8 cellular contexts compared by ENCODE assay signal in genomic region chr19:17996826-17997316, GRCh38. TPM values are rescaled to one million over a fixed set of nuclear protein-coding genes. Genes with fewer than 3 reads are reported as not detected.
A peak's percentile ranks its signal among the peaks of the same experiment; 100 is the strongest.
DNase-seq lines count a peak whose midpoint lies in the region; ATAC-seq, FAIRE-seq and TF ChIP-seq lines count a peak whose summit lies in the region.

No MANE protein-coding gene starts in this region.

- POLR2A ChIA-PET in HepG2 (lab: Yijun Ruan, JAX), result interaction anchor here (1.8 kb wide), 1 partner anchor 137 kb away, joined by 8 read pairs; the partner anchor contains the start of gene RPL18A

- CTCF ChIA-PET in HepG2 (lab: Yijun Ruan, JAX; ENCODE audit: low intra/inter-chr PET ratio, low total read pairs), result interaction anchor here (0.9 to 6.1 kb wide), 4 partner anchors 50 to 127 kb away, joined by 3 to 91 read pairs (median 16); partner anchors contain the start of gene CCDC124

- TF ChIP-seq CTCF in HFF-Myc (IDR thresholded peaks at IDR 0.05; ENCODE audit: low read depth, low read length, missing control alignments) (peak; percentile 88), HepG2 (CRISPR knock-in tag; IDR thresholded peaks at IDR 0.05) (peak; percentile 99)

- no peak overlapping the region for H3K27ac ChIP-seq in HepG2 (ENCODE audit: extremely low read length, insufficient read depth, low read length)

- peak overlapping the region; percentile 83 for H3K4me2 ChIP-seq in HepG2 (ENCODE audit: low read depth, low read length)

- H4K20me1 ChIP-seq in HepG2 (ENCODE audit: insufficient read depth, low read length), result no peaks in the 10 kb centered on the region

- intact Hi-C loops in HepG2 (cut with micrococcal nuclease; ENCODE audit: unreplicated experiment), result loop anchor here (1.0 to 5.0 kb wide), 2 partner anchors 59 to 125 kb away; partner anchors contain the start of gene SLC5A5

- no peaks in the 10 kb centered on the region for H3K9me3 ChIP-seq in HepG2 (ENCODE audit: low read length)

- TF ChIP-seq RAD21 in HepG2 (CRISPR knock-in tag; IDR thresholded peaks at IDR 0.05), result peak; percentile 96

- 17% methylated on average over 2 of the region's 15 CpGs for WGBS in HepG2 (ENCODE audit: low lambda C conversion rate)

- BruUV-seq in HepG2 (replicated peaks; lab: Mats Ljungman, UMichigan), result no TSS peak

- no peak overlapping the region for H2AFZ ChIP-seq in HepG2 (ENCODE audit: low read length)

- no peaks in the 10 kb centered on the region for H3K36me3 ChIP-seq in HepG2 (replicated peaks in 1 of 2; ENCODE audit: control insufficient read depth in 1 of 2, insufficient read depth in 2 of 2, low read length in 2 of 2)

- peak overlapping the region; percentile 44; the same call in 1 of the 2 replicates for H3K9ac ChIP-seq in HepG2 (ENCODE audit: insufficient read depth, low read depth, low read length)

- TF ChIP-seq EP300 in HepG2 (IDR thresholded peaks at IDR 0.05; ENCODE audit: low read depth in 2 of 2, low read length in 2 of 2) (no peak), HepG2 (CRISPR knock-in tag; IDR thresholded peaks at IDR 0.05; ENCODE audit: borderline replicate concordance) (no peak)

- no peak overlapping the region for H3K4me3 ChIP-seq in HFF-Myc (replicated peaks; ENCODE audit: low read depth, low read length)
- peak overlapping the region in 1 of 3 experiments; percentile 67; a peak in 1 of 6 replicates for H3K4me3 ChIP-seq in HepG2 (replicated peaks in 1 of 3; ENCODE audit: insufficient read depth in 1 of 3, low read depth in 2 of 3, low read length in 3 of 3)

- H3K27me3 ChIP-seq in HepG2 (ENCODE audit: control insufficient read depth in 1 of 2, insufficient read depth in 2 of 2, low read length in 2 of 2), result peaks cover 0 to 5% of the 10 kb centered on the region in 2 experiments; a peak in 1 of 5 replicates

- no peak for TF ChIP-seq POLR2A in HepG2 (IDR thresholded peaks at IDR 0.05; ENCODE audit: insufficient read depth in 1 of 2, low read depth in 2 of 2, low read length in 2 of 2)

- H3K4me1 ChIP-seq in HepG2 (ENCODE audit: insufficient read depth, low read length), result peaks cover 25% of the 10 kb centered on the region

- no peaks in the 10 kb centered on the region for H3K79me2 ChIP-seq in HepG2 (ENCODE audit: insufficient read depth, low read length)

- DNase-seq in CMK (ENCODE audit: low read depth) (peak; percentile 57), HFF-Myc (ENCODE audit: extremely low read depth, low read depth) (no peak), NCI-H460 (ENCODE audit: extremely low read depth, low read depth) (peak; percentile 81), cerebellum (ENCODE audit: low spot score) (peak; percentile 88), HepG2 (ENCODE audit: low spot score) (peak; percentile 59)
- peak; percentile 90 for DNase-seq in activated CD4-positive, alpha-beta T cell treated with anti-CD3 and anti-CD28 coated beads for 48 hours
- DNase-seq in stimulated activated CD4-positive, alpha-beta T cell treated with anti-CD3 and anti-CD28 coated beads, TNF-alpha, amount 100 ng/mL, for 24 hours (ENCODE audit: low read depth in 3 of 3), result peak; percentile 78 to 85 (median 81)

- in situ Hi-C loops in HepG2 (cut with HindIII; ENCODE audit: extremely low pct_ligation_motif_present, low pct_unique_long_range_greater_than_20kb), result no loop called here

- ATAC-seq in HepG2, result peak; percentile 86
- no peak for ATAC-seq in GM21717 (IDR thresholded peaks at IDR 0.05; ENCODE audit: unreplicated experiment)

- peak; percentile 56 for FAIRE-seq in HepG2 (lab: Jason Lieb, UNC)

TF ChIP-seq in HepG2, 621 proteins besides CTCF, POLR2A, EP300 and RAD21 (continues in another document):
- no peak for TF ChIP-seq BRF2 (CRISPR knock-in tag; IDR thresholded peaks at IDR 0.05)

RNA-seq across cellular contexts. Expression of gene ARRDC2, which starts 11.1 kb away (rescaled TPM):
- 94.3 and 95.4 TPM in 2 replicates for total RNA-seq in NCI-H460 (2014; rRNA removed; shearing (Covaris generic))
- 242 and 289 TPM in 2 replicates for polyA plus RNA-seq in NCI-H460 (2014; cell fraction: nucleus; rRNA removed)
- total RNA-seq in cerebellum (5.6 TPM), HepG2 (2016; rRNA removed; fragmentation: Illumina TruSeq; extraction: Trizol) (1.7 and 2.1 TPM in 2 replicates)
- 0.51 and 0.71 TPM in 2 replicates for total RNA-seq in HepG2 (2016; cell fraction: cytosol; rRNA removed; fragmentation: Illumina TruSeq; extraction: Trizol; ENCODE audit: low read depth)
- 1.5 and 2.6 TPM in 2 replicates for total RNA-seq in HepG2 (2016; cell fraction: insoluble cytoplasmic fraction; rRNA removed; fragmentation: Illumina TruSeq; extraction: Trizol)
- total RNA-seq in HepG2 (2016; cell fraction: membrane; rRNA removed; fragmentation: Illumina TruSeq; extraction: Trizol), result 1.7 TPM in 2 replicates
- total RNA-seq in HepG2 (2016; cell fraction: nucleus; rRNA removed; fragmentation: Illumina TruSeq; extraction: Trizol), result 1.2 and 1.4 TPM in 2 replicates
- 3.4 and 4.3 TPM in 2 replicates for polyA plus RNA-seq in HepG2 (2011; rRNA removed)
- polyA plus RNA-seq in HepG2 (2011; cell fraction: cytosol; rRNA removed), result 3.1 and 3.7 TPM in 2 replicates
- polyA plus RNA-seq in HepG2 (2011; cell fraction: nucleus; rRNA removed), result 10.9 and 11.3 TPM in 2 replicates
- 2.3 and 4.0 TPM in 2 replicates for polyA plus RNA-seq in HepG2 (2012)
- polyA plus RNA-seq in HepG2 (2016; cell fraction: cytosol; fragmentation: Illumina TruSeq; extraction: Trizol; ENCODE audit: low read depth), result 0.66 and 0.83 TPM in 2 replicates
- 2.1 and 2.3 TPM in 2 replicates for polyA plus RNA-seq in HepG2 (2016; cell fraction: insoluble cytoplasmic fraction; fragmentation: Illumina TruSeq; extraction: Trizol; ENCODE audit: low read depth)
- 1.2 and 1.6 TPM in 2 replicates for polyA plus RNA-seq in HepG2 (2016; cell fraction: membrane; fragmentation: Illumina TruSeq; extraction: Trizol; ENCODE audit: low read depth)
- polyA plus RNA-seq in HepG2 (2016; cell fraction: nucleus; fragmentation: Illumina TruSeq; extraction: Trizol; ENCODE audit: insufficient read depth, low read depth), result 3.6 and 6.3 TPM in 2 replicates
- polyA minus RNA-seq in HepG2 (2011; rRNA and poly(A)+ RNA removed; ENCODE audit: low replicate concordance), result 4.7 and 13.8 TPM in 2 replicates
- polyA minus RNA-seq in HepG2 (2011; cell fraction: cytosol; rRNA and poly(A)+ RNA removed), result 1.2 and 2.5 TPM in 2 replicates
- 1.4 and 2.7 TPM in 2 replicates for polyA minus RNA-seq in HepG2 (2011; cell fraction: nucleus; rRNA and poly(A)+ RNA removed)

RNA-seq across cellular contexts. Expression of gene KCNN1, which starts 30.0 kb away (rescaled TPM):
- total RNA-seq in NCI-H460 (2014; rRNA removed; shearing (Covaris generic)), result 0.10 TPM in 1 of 2 replicates, not detected in the other
- polyA plus RNA-seq in NCI-H460 (2014; cell fraction: nucleus; rRNA removed), result 0.13 TPM in 1 of 2 replicates, not detected in the other
- total RNA-seq in cerebellum (10.9 TPM), HepG2 (2016; rRNA removed; fragmentation: Illumina TruSeq; extraction: Trizol) (0.04 TPM in 1 of 2 replicates, not detected in the other)
- not detected in 2 replicates for total RNA-seq in HepG2 (2016; cell fraction: cytosol; rRNA removed; fragmentation: Illumina TruSeq; extraction: Trizol; ENCODE audit: low read depth)
- total RNA-seq in HepG2 (2016; cell fraction: insoluble cytoplasmic fraction; rRNA removed; fragmentation: Illumina TruSeq; extraction: Trizol), result 0.09 TPM in 1 of 2 replicates, not detected in the other
- not detected in 2 replicates for total RNA-seq in HepG2 (2016; cell fraction: membrane; rRNA removed; fragmentation: Illumina TruSeq; extraction: Trizol)
- not detected in 2 replicates for total RNA-seq in HepG2 (2016; cell fraction: nucleus; rRNA removed; fragmentation: Illumina TruSeq; extraction: Trizol)
- polyA plus RNA-seq in HepG2 (2011; rRNA removed), result not detected in 2 replicates
- polyA plus RNA-seq in HepG2 (2011; cell fraction: cytosol; rRNA removed), result 0.05 TPM in 1 of 2 replicates, not detected in the other
- 0.14 TPM in 1 of 2 replicates, not detected in the other for polyA plus RNA-seq in HepG2 (2011; cell fraction: nucleus; rRNA removed)
- not detected in 2 replicates for polyA plus RNA-seq in HepG2 (2012)
- polyA plus RNA-seq in HepG2 (2016; cell fraction: cytosol; fragmentation: Illumina TruSeq; extraction: Trizol; ENCODE audit: low read depth), result not detected in 2 replicates
- polyA plus RNA-seq in HepG2 (2016; cell fraction: insoluble cytoplasmic fraction; fragmentation: Illumina TruSeq; extraction: Trizol; ENCODE audit: low read depth), result not detected in 2 replicates
- polyA plus RNA-seq in HepG2 (2016; cell fraction: membrane; fragmentation: Illumina TruSeq; extraction: Trizol; ENCODE audit: low read depth), result not detected in 2 replicates
- not detected in 2 replicates for polyA plus RNA-seq in HepG2 (2016; cell fraction: nucleus; fragmentation: Illumina TruSeq; extraction: Trizol; ENCODE audit: insufficient read depth, low read depth)
- 0.30 TPM in 1 of 2 replicates, not detected in the other for polyA minus RNA-seq in HepG2 (2011; rRNA and poly(A)+ RNA removed; ENCODE audit: low replicate concordance)
- polyA minus RNA-seq in HepG2 (2011; cell fraction: cytosol; rRNA and poly(A)+ RNA removed), result not detected in 2 replicates
- polyA minus RNA-seq in HepG2 (2011; cell fraction: nucleus; rRNA and poly(A)+ RNA removed), result not detected in 2 replicates

Comparison
In these comparisons a context has a peak if more than half of its experiments do, and no peak if none do; other contexts are left out.
1. RNA of gene ARRDC2, which starts 11.1 kb away (total RNA-seq): 94.3 to 95.4 TPM in NCI-H460; 5.6 TPM in cerebellum (single experiment) and 0.51 to 2.6 TPM in HepG2; every median in the first group is over 10 times any median in the second.
2. RNA of gene KCNN1, which starts 30.0 kb away (total RNA-seq): 10.9 TPM in cerebellum (single experiment); 0.10 TPM in NCI-H460 and 0.04 to 0.09 TPM in HepG2; every median in the first group is over 10 times any median in the second.